In the genomic region with DNA sequence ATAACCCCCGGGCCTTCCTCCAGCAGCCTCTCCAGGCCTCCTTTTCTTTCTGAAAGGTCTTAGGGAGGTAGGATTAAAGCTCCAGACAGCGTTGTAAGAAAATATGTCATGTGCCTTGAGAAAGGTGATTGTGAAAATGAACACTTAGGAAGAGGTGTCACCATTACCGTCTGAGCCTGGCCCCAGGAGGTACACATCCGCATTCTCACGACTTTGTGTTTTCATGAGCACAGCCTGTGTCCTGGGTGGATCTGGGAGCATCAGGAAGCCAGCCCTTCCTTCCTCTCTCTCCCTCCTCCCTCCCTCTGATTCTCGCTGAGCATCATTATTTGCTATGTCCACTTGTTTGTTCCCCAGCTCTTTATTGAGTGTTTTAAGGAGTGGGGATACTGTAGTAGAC, we compare ENCODE assay signal across 19 cellular contexts.
"Had no signal": no experiment of that assay in that cellular context is flagged by ENCODE, and none has a peak within 500 bp of the region (broad histone marks: within the 10 kb centered on the region; RNA-seq: fewer than 3 reads in every experiment).

No MANE protein-coding gene starts in this region.

- H3K27me3 ChIP-seq: adrenal gland, foreskin keratinocyte, sigmoid colon had no signal

- H3K4me1 ChIP-seq: parathyroid adenoma had no signal

- H3K36me3 ChIP-seq: adrenal gland, sigmoid colon had no signal

- FAIRE-seq: bronchial epithelial cell, keratinocyte, TTC549 had no signal

- H3K27ac ChIP-seq: foreskin keratinocyte, parathyroid adenoma, sigmoid colon had no signal

- H3K9me3 ChIP-seq: adrenal gland, sigmoid colon had no signal

- DNase-seq: activated gamma-delta T cell treated with Interleukin-2 at 50 U/mL for 16 hours; activated T-cell treated with anti-CD3 and anti-CD28 coated beads, Interleukin-2, amount 50 U/mL, for 1 hour; adrenal gland; foreskin keratinocyte; left colon; midbrain; nucleus accumbens; sigmoid colon; stimulated activated CD4-positive, alpha-beta T cell treated with anti-CD3 and anti-CD28 coated beads, Interleukin-15, amount 100 ng/mL, for 24 hours; stimulated activated CD4-positive, alpha-beta T cell treated with anti-CD3 and anti-CD28 coated beads, Interleukin-2, amount 100 ng/mL, for 48 hours; stimulated activated naive CD4-positive, alpha-beta T cell treated with Interleukin-2 at 50 U/mL for 16 hours; T-cell had no signal

- ATAC-seq: foreskin keratinocyte; left colon; natural killer cell treated with Interleukin-12 subunit alpha and Interleukin-12 subunit beta and Interleukin-15 and Interleukin-18, amount 100 ng/mL, for 72 hours; T-cell had no signal

- H3K9ac ChIP-seq: parathyroid adenoma had no signal

- H3K4me2 ChIP-seq: smooth muscle cell had no signal

- H2AFZ ChIP-seq: parathyroid adenoma had no signal

- H3K4me3 ChIP-seq: adrenal gland, coronary artery, sigmoid colon, smooth muscle cell had no signal
